ENCODE assay signal across 13 cellular contexts in the genomic region with DNA sequence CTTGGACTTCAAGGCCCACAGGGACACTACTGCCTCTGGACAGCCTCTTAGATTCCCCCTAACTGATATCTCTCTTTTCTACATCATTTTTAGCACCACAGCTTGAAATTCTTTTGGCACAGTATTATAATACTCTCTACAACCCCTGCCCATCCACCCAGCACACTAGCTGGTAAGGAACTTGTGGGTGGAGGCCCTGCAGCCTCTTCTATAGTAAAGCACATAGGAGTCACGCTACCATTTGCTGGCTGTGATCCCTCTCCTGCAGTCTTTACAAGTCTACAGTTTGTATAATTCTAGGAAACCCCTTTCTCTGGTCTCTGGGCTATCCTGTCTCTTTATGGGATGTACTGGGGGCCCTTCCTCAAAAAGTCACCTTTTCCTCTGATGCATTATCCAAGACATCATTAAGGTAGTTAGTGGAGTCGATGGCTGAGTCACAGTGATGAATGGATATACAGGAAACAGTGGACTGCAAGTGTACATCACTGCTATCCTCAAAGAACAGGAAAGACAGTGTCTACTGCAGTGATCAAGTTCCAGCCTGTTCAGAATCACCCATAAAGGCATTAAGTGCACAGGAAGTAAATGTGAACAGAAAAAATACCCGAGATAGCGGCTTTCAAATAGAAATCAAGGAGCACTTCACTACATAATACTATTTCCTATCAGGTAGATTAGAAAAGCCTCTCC. TPM values are rescaled to one million over a fixed set of nuclear protein-coding genes. Genes with fewer than 3 reads are reported as not detected.
A peak's percentile ranks its signal among the peaks of the same experiment; 100 is the strongest.
DNase-seq lines count a peak whose midpoint lies in the region; ATAC-seq and TF ChIP-seq lines count a peak whose summit lies in the region.
"Had no signal": no experiment of that assay in that cellular context is flagged by ENCODE, and none has a peak within 500 bp of the region (broad histone marks: within the 10 kb centered on the region; RNA-seq: fewer than 3 reads in every experiment).

No MANE protein-coding gene starts in this region.

- WGBS in transverse colon (ENCODE audit: low coverage in 1 of 2), 2 donors: 64 to 82% methylated on average over 3 to 4 of the region's 4 CpGs
- WGBS in right cardiac atrium: 74% methylated on average over 4 of the region's 4 CpGs

- no peaks in the 10 kb centered on the region for H3K27me3 Mint-ChIP-seq in activated naive CD4-positive, alpha-beta T cell treated with anti-CD3 and anti-CD28 coated beads for 36 hours (ENCODE audit: low read depth)
- H3K27me3 Mint-ChIP-seq in activated CD8-positive, alpha-beta T cell treated with anti-CD3 and anti-CD28 coated beads for 36 hours: no peaks in the 10 kb centered on the region
- H3K27me3 Mint-ChIP-seq in immature natural killer cell (ENCODE audit: low read depth in 3 of 3): peaks cover 0 to 2% (median 0%) of the 10 kb centered on the region in 3 donors

- H3K27ac ChIP-seq in transverse colon: peak overlapping the region in 3 of 4 donors; percentile 44 to 72 (median 55)
- H3K27ac ChIP-seq in right cardiac atrium (ENCODE audit: low read length): no peak overlapping the region

- no peak for TF ChIP-seq CTCF in activated CD8-positive, alpha-beta T cell treated with anti-CD3 and anti-CD28 coated beads for 36 hours (IDR thresholded peaks at IDR 0.05)
- TF ChIP-seq CTCF in transverse colon (IDR thresholded peaks at IDR 0.05): no peak

- H3K27me3 ChIP-seq in transverse colon (no peaks in the 10 kb centered on the region), right cardiac atrium (ENCODE audit: control insufficient read depth, insufficient read depth) (no peaks in the 10 kb centered on the region)

- TF ChIP-seq EP300 in transverse colon (IDR thresholded peaks at IDR 0.05; ENCODE audit: low read depth): no peak

- peak; percentile 82 for ATAC-seq in activated CD8-positive, alpha-beta T cell treated with anti-CD3 and anti-CD28 coated beads for 36 hours
- ATAC-seq in right cardiac atrium (no peak), HG02885 (IDR thresholded peaks at IDR 0.05; ENCODE audit: poor library complexity, unreplicated experiment) (no peak)
- ATAC-seq: GM12878 had no signal

- TF ChIP-seq POLR2A in transverse colon (IDR thresholded peaks at IDR 0.05): no peak

- CTCF ChIA-PET in activated naive CD4-positive, alpha-beta T cell treated with anti-CD3 and anti-CD28 coated beads for 36 hours (lab: Charles Lee): interaction anchor here (1.7 to 3.1 kb wide), 2 partner anchors 55 to 62 kb away, joined by 4 to 22 read pairs; a partner anchor contains a TSS
- CTCF ChIA-PET in activated CD8-positive, alpha-beta T cell treated with anti-CD3 and anti-CD28 coated beads for 36 hours (lab: Charles Lee): interaction anchor here (0.6 to 6.7 kb wide), 5 partner anchors 9 to 1285 kb away, joined by 3 to 61 read pairs (median 4); a partner anchor contains a TSS

- H3K36me3 Mint-ChIP-seq in activated naive CD4-positive, alpha-beta T cell treated with anti-CD3 and anti-CD28 coated beads for 36 hours (ENCODE audit: low read depth): peaks cover 59% of the 10 kb centered on the region
- peaks cover 76% of the 10 kb centered on the region for H3K36me3 Mint-ChIP-seq in activated CD8-positive, alpha-beta T cell treated with anti-CD3 and anti-CD28 coated beads for 36 hours (ENCODE audit: low read depth)
- peaks cover 15 to 57% (median 36%) of the 10 kb centered on the region in 3 donors for H3K36me3 Mint-ChIP-seq in immature natural killer cell

- no peaks in the 10 kb centered on the region for H3K9me3 Mint-ChIP-seq in activated naive CD4-positive, alpha-beta T cell treated with anti-CD3 and anti-CD28 coated beads for 36 hours
- H3K9me3 Mint-ChIP-seq in activated CD8-positive, alpha-beta T cell treated with anti-CD3 and anti-CD28 coated beads for 36 hours: no peaks in the 10 kb centered on the region
- no peaks in the 10 kb centered on the region for H3K9me3 Mint-ChIP-seq in immature natural killer cell

- DNase-seq in activated naive CD4-positive, alpha-beta T cell treated with anti-CD3 and anti-CD28 coated beads for 36 hours: peak; percentile 40
- no peak for DNase-seq in activated naive CD4-positive, alpha-beta T cell (lab: John Stamatoyannopoulos, UW)
- peak; percentile 47 for DNase-seq in activated CD8-positive, alpha-beta T cell treated with anti-CD3 and anti-CD28 coated beads for 36 hours
- no peak for DNase-seq in immature natural killer cell
- DNase-seq in transverse colon: no peak
- no peak for DNase-seq in stimulated activated CD4-positive, alpha-beta T cell treated with anti-CD3 and anti-CD28 coated beads, Interleukin-4, amount 100 ng/mL, for 24 hours
- DNase-seq in right cardiac atrium: no peak
- DNase-seq: amniotic stem cell; foreskin melanocyte; NCI-H2081; stimulated activated CD4-positive, alpha-beta T cell treated with anti-CD3 and anti-CD28 coated beads, Interleukin-4, amount 100 ng/mL, for 1 hour had no signal

- peaks cover 83% of the 10 kb centered on the region for H3K4me1 Mint-ChIP-seq in activated naive CD4-positive, alpha-beta T cell treated with anti-CD3 and anti-CD28 coated beads for 36 hours (ENCODE audit: low read depth)
- peaks cover 96% of the 10 kb centered on the region for H3K4me1 Mint-ChIP-seq in activated CD8-positive, alpha-beta T cell treated with anti-CD3 and anti-CD28 coated beads for 36 hours (ENCODE audit: low read depth)
- peaks cover 0 to 91% of the 10 kb centered on the region in 2 donors for H3K4me1 Mint-ChIP-seq in immature natural killer cell

- POLR2A ChIA-PET in activated CD8-positive, alpha-beta T cell treated with anti-CD3 and anti-CD28 coated beads for 36 hours (lab: Charles Lee): interaction anchor here (0.9 to 1.1 kb wide), 2 partner anchors 9 to 24 kb away, joined by 3 read pairs; no protein-coding TSS in a partner anchor

- H3K4me3 ChIP-seq in transverse colon: no peak overlapping the region
- H3K4me3 ChIP-seq in right cardiac atrium (ENCODE audit: low read length): no peak overlapping the region
- H3K4me3 ChIP-seq: GM12878 had no signal

- H3K27ac Mint-ChIP-seq in activated naive CD4-positive, alpha-beta T cell treated with anti-CD3 and anti-CD28 coated beads for 36 hours: peak overlapping the region; percentile 87
- peak overlapping the region; percentile 92 for H3K27ac Mint-ChIP-seq in activated CD8-positive, alpha-beta T cell treated with anti-CD3 and anti-CD28 coated beads for 36 hours
- H3K27ac Mint-ChIP-seq in immature natural killer cell: peak overlapping the region; percentile 80 to 95 (median 90)

- in situ Hi-C loops in transverse colon (cut with MboI; ENCODE audit: low pct_ligation_motif_present in 1 of 4, low pct_unique_long_range_greater_than_20kb in 1 of 4, low sequenced_read_pairs in 3 of 4): no loop called here

- intact Hi-C loops in activated naive CD4-positive, alpha-beta T cell treated with anti-CD3 and anti-CD28 coated beads for 36 hours (cut with micrococcal nuclease): loop anchor here (1.0 to 2.0 kb wide), 2 partner anchors 24 to 53 kb away; no protein-coding TSS in a partner anchor
- intact Hi-C loops in activated CD8-positive, alpha-beta T cell treated with anti-CD3 and anti-CD28 coated beads for 36 hours (cut with micrococcal nuclease): no loop called here
- intact Hi-C loops in transverse colon (cut with DNase I; ENCODE audit: low total_unique reads) (no loop called here), right cardiac atrium (cut with DNase I) (no loop called here)

- H3K36me3 ChIP-seq in transverse colon: peaks cover 0 to 18% (median 1%) of the 10 kb centered on the region in 4 donors

- peaks cover 13 to 44% (median 21%) of the 10 kb centered on the region in 4 donors for H3K4me1 ChIP-seq in transverse colon
- peaks cover 9% of the 10 kb centered on the region for H3K4me1 ChIP-seq in right cardiac atrium (ENCODE audit: control insufficient read depth, insufficient read depth, low read length)

- H3K9me3 ChIP-seq in transverse colon: no peaks in the 10 kb centered on the region
- no peaks in the 10 kb centered on the region for H3K9me3 ChIP-seq in right cardiac atrium (ENCODE audit: control insufficient read depth, low read length)

- no peak overlapping the region for H3K4me3 Mint-ChIP-seq in activated naive CD4-positive, alpha-beta T cell treated with anti-CD3 and anti-CD28 coated beads for 36 hours
- peak overlapping the region; percentile 5 for H3K4me3 Mint-ChIP-seq in activated CD8-positive, alpha-beta T cell treated with anti-CD3 and anti-CD28 coated beads for 36 hours
- H3K4me3 Mint-ChIP-seq in immature natural killer cell: peak overlapping the region; percentile 4 to 64 (median 33)

RNA-seq across cellular contexts. Expression of a gene that starts 54.4 kb away (rescaled TPM):
- total RNA-seq in activated naive CD4-positive, alpha-beta T cell treated with anti-CD3 and anti-CD28 coated beads for 36 hours: 10 to 100 TPM; 48.9 to 52.8 TPM
- total RNA-seq in activated CD8-positive, alpha-beta T cell treated with anti-CD3 and anti-CD28 coated beads for 36 hours: 10 to 100 TPM; 42.4 to 46.1 TPM
- polyA plus RNA-seq in immature natural killer cell: 100 to 1,000 TPM; 255 to 300 (median 271) TPM
- total RNA-seq in transverse colon: 10 to 100 TPM in 3 of 4 donors, 1 to 10 TPM in 1; 6.0 to 35.7 (median 26.4) TPM
- total RNA-seq in right cardiac atrium: 10 to 100 TPM; 15.7 to 43.3 (median 35.0) TPM
- 22.1 TPM for polyA plus RNA-seq in right cardiac atrium

Comparison
In these comparisons a context has a peak if more than half of its experiments do, and no peak if none do; other contexts are left out.
1. DNase-seq: peak in activated naive CD4-positive, alpha-beta T cell treated with anti-CD3 and anti-CD28 coated beads for 36 hours (single experiment) and activated CD8-positive, alpha-beta T cell treated with anti-CD3 and anti-CD28 coated beads for 36 hours (single experiment); none in activated naive CD4-positive, alpha-beta T cell (0 of 4), immature natural killer cell (0 of 3), transverse colon (single experiment), stimulated activated CD4-positive, alpha-beta T cell treated with anti-CD3 and anti-CD28 coated beads, Interleukin-4, amount 100 ng/mL, for 24 hours (single experiment) and right cardiac atrium (0 of 3).
2. Peak in every context shown above with its lines, with median percentiles within 50 percentile points of each other: H3K27ac Mint-ChIP-seq.